ENCODE assay signal across 8 cellular contexts in the genomic region with DNA sequence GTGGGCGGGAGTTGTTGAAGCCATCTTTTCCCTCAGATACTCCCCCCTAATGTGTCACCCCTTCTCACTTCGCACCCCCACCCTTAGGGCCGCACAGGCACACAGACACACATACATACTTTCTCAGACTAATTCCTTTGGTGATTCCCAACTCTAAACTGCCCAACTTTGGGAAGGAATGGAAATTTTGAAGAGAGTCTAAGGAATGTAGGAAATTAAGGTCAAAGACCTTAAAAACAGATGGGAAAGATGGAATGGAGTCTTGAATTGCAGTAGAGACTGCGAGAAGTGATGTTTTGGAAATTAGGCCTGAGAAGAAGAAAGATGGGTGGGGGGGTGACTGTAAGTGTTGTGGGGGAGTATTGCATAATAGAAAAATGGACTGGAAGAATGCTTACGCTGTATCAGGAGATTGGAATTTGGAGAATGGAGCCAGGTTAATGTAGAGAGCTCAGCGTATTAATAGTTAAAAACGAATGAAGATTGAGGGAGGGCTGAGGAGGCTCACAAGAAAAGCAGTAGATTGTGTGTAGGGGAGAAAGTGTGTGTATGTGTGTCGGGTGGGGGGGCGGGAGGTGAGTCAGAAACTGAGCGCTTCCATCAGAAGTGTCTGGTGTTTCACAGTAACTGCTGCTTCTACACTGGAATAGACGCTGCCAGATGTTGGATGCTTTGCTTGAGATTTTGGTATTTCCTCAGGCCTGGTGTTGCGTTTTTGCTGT.
DNase-seq lines count a peak whose midpoint lies in the region; FAIRE-seq and TF ChIP-seq lines count a peak whose summit lies in the region.

No MANE protein-coding gene starts in this region.

- DNase-seq in H54 (ENCODE audit: insufficient read length, low spot score) (peak; percentile 66), RKO (ENCODE audit: low spot score) (peak; percentile 84), coronary artery (ENCODE audit: low spot score) (no peak), GM19238 (ENCODE audit: insufficient read length, low spot score) (no peak), NCI-H1105 treated with DMSO at 0.1 percent for 48 hours (lab: John Stamatoyannopoulos, UW) (no peak), ecto neural progenitor cell (ENCODE audit: low spot score) (no peak), NCI-H446 (lab: John Stamatoyannopoulos, UW) (no peak)

- no peak for FAIRE-seq in H54 (lab: Jason Lieb, UNC)

- peak overlapping the region; percentile 93 for H3K4me3 ChIP-seq in coronary artery
- H3K4me3 ChIP-seq in mucosa of rectum (ENCODE audit: low read length in 2 of 2) = peak overlapping the region; percentile 86 to 97

- H3K9me3 ChIP-seq in mucosa of rectum (ENCODE audit: control insufficient read depth in 2 of 2, low read length in 2 of 2) = no peaks in the 10 kb centered on the region

- peaks cover 0 to 5% of the 10 kb centered on the region in 2 donors for H3K36me3 ChIP-seq in mucosa of rectum (ENCODE audit: control insufficient read depth in 2 of 2, insufficient read depth in 2 of 2, low read length in 2 of 2)

- no peaks in the 10 kb centered on the region for H3K27me3 ChIP-seq in mucosa of rectum (ENCODE audit: control insufficient read depth in 2 of 2, insufficient read depth in 2 of 2, low read length in 2 of 2)

- TF ChIP-seq POLR2A in H54 (IDR thresholded peaks at IDR 0.05; ENCODE audit: low read depth, low read length) = no peak

- peaks cover 19% of the 10 kb centered on the region in 2 donors for H3K4me1 ChIP-seq in mucosa of rectum (ENCODE audit: control insufficient read depth in 2 of 2, insufficient read depth in 2 of 2, low read length in 2 of 2)

- no peak for TF ChIP-seq CTCF in coronary artery (IDR thresholded peaks at IDR 0.05)

- peak overlapping the region; percentile 94 to 96 for H3K9ac ChIP-seq in mucosa of rectum (ENCODE audit: low read depth in 1 of 2, low read length in 2 of 2)

- H3K27ac ChIP-seq in coronary artery = peak overlapping the region; percentile 93 to 95
- peak overlapping the region; percentile 92 to 93 for H3K27ac ChIP-seq in mucosa of rectum (ENCODE audit: low read depth in 2 of 2, low read length in 2 of 2)

Comparison
In these comparisons a context has a peak if more than half of its experiments do, and no peak if none do; other contexts are left out.
1. DNase-seq: peak in H54 (single experiment) and RKO (single experiment); none in coronary artery (single experiment), GM19238 (single experiment), NCI-H1105 treated with DMSO at 0.1 percent for 48 hours (single experiment), ecto neural progenitor cell (single experiment) and NCI-H446 (0 of 2).